Comparison of ENCODE assay signal across 20 cellular contexts in the genomic region with DNA sequence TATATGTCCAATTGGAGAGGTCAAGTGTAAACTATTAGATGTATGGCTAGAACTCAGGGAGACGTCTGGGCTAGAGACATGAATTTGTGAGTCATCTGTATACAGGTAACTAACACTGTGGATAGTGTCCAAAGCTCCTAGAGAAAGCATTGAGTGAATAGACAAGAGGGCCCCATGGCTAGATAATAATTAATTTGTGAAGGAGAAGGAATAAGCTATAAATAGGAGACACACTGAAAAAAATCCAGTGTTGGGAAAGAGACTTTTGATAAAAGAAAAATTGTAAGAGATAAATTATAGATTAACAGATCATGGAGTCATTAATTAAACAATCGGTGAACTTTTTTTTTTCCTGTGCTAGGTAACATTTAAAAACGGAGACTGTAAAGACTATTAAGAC.
DNase-seq lines count a peak whose midpoint lies in the region; ATAC-seq, FAIRE-seq and TF ChIP-seq lines count a peak whose summit lies in the region.
"Had no signal": no experiment of that assay in that cellular context is flagged by ENCODE, and none has a peak within 500 bp of the region (broad histone marks: within the 10 kb centered on the region; RNA-seq: fewer than 3 reads in every experiment).

No MANE protein-coding gene starts in this region.

- in situ Hi-C loops in Caki2 (cut with HindIII; ENCODE audit: low pct_unique_long_range_greater_than_20kb, low sequenced_read_pairs), result no loop called here

- H3K4me3 Mint-ChIP-seq in effector memory CD8-positive, alpha-beta T cell, result no peak overlapping the region
- no peak overlapping the region for H3K4me3 Mint-ChIP-seq in CD14-positive monocyte
- H3K4me3 Mint-ChIP-seq: B cell; CD4-positive, alpha-beta T cell; GM23338 had no signal

- no peaks in the 10 kb centered on the region for H3K36me3 Mint-ChIP-seq in effector memory CD8-positive, alpha-beta T cell (ENCODE audit: insufficient read depth)
- H3K36me3 Mint-ChIP-seq in CD14-positive monocyte, result no peaks in the 10 kb centered on the region

- no peak overlapping the region for H3K27ac Mint-ChIP-seq in effector memory CD8-positive, alpha-beta T cell
- no peak overlapping the region for H3K27ac Mint-ChIP-seq in CD14-positive monocyte
- H3K27ac Mint-ChIP-seq: B cell; CD4-positive, alpha-beta T cell; GM23338 had no signal

- peaks cover 8 to 22% of the 10 kb centered on the region in 2 donors for H3K9me3 Mint-ChIP-seq in effector memory CD8-positive, alpha-beta T cell
- peaks cover 7 to 15% (median 11%) of the 10 kb centered on the region in 7 donors for H3K9me3 Mint-ChIP-seq in CD14-positive monocyte

- no peaks in the 10 kb centered on the region for H3K27me3 Mint-ChIP-seq in effector memory CD8-positive, alpha-beta T cell
- H3K27me3 Mint-ChIP-seq in CD14-positive monocyte (ENCODE audit: low read depth in 3 of 3), result no peaks in the 10 kb centered on the region
- H3K27me3 Mint-ChIP-seq: B cell; CD4-positive, alpha-beta T cell had no signal

- H3K4me1 Mint-ChIP-seq in effector memory CD8-positive, alpha-beta T cell (ENCODE audit: low read depth in 2 of 2), result no peaks in the 10 kb centered on the region
- H3K4me1 Mint-ChIP-seq in CD14-positive monocyte, result no peaks in the 10 kb centered on the region
- H3K4me1 Mint-ChIP-seq: B cell, GM23338 had no signal

- H3K4me3 ChIP-seq in bronchial epithelial cell (ENCODE audit: low read depth, low read length) (no peak overlapping the region), kidney epithelial cell (ENCODE audit: low read depth, low read length) (no peak overlapping the region)
- H3K4me3 ChIP-seq: GM12878, GM23338, K562, SJCRH30 had no signal

- no peak for FAIRE-seq in bronchial epithelial cell (lab: Jason Lieb, UNC)
- FAIRE-seq: GM12878, K562 had no signal

- H3K36me3 ChIP-seq in bronchial epithelial cell (ENCODE audit: control insufficient read depth, insufficient read depth, low read length) (no peaks in the 10 kb centered on the region), kidney epithelial cell (ENCODE audit: control insufficient read depth, insufficient read depth, low read length) (no peaks in the 10 kb centered on the region)
- H3K36me3 ChIP-seq: SJCRH30 had no signal

- no peak for ATAC-seq in effector memory CD8-positive, alpha-beta T cell (replicated peaks)
- ATAC-seq: GM12878, GM23338, HCT116, K562 had no signal

- intact Hi-C loops in CD14-positive monocyte (cut with micrococcal nuclease), result no loop called here

- H3K27me3 ChIP-seq in bronchial epithelial cell (ENCODE audit: control insufficient read depth, insufficient read depth, low read length) (no peaks in the 10 kb centered on the region), kidney epithelial cell (ENCODE audit: control insufficient read depth, insufficient read depth, low read length) (no peaks in the 10 kb centered on the region)
- H3K27me3 ChIP-seq: SJCRH30 had no signal

- TF ChIP-seq CTCF in bronchial epithelial cell (IDR thresholded peaks at IDR 0.05; ENCODE audit: insufficient read depth, low read length, severe bottlenecking) (no peak), kidney epithelial cell (IDR thresholded peaks at IDR 0.05; ENCODE audit: insufficient read depth, low read length, poor library complexity, severe bottlenecking) (no peak), CD14-positive monocyte (IDR thresholded peaks at IDR 0.05) (no peak)

- DNase-seq in Caki2 (ENCODE audit: low read depth) (peak; percentile 86), bronchial epithelial cell (ENCODE audit: low read depth) (peak; percentile 32), kidney epithelial cell (ENCODE audit: low read depth) (peak; percentile 43), renal cortical epithelial cell (ENCODE audit: low read depth) (peak; percentile 95), CD14-positive monocyte (ENCODE audit: low spot score) (no peak)
- no peak for DNase-seq in effector memory CD8-positive, alpha-beta T cell
- no peak for DNase-seq in stimulated activated CD4-positive, alpha-beta T cell treated with anti-CD3 and anti-CD28 coated beads, Interleukin-4, amount 100 ng/mL, for 1 hour
- DNase-seq: CD4-positive, alpha-beta T cell; GDM1; NCI-H187 treated with DMSO at 0.1 percent for 48 hours; NCI-H2171; NCI-H446 treated with DMSO at 0.1 percent for 48 hours; NK-92 treated with Interleukin-12 subunit alpha and Interleukin-12 subunit beta, amount 100 ng/mL, for 24 hours; OCI-M1; SJCRH30 had no signal

Comparison
In these comparisons a context has a peak if more than half of its experiments do, and no peak if none do; other contexts are left out.
1. DNase-seq: peak in Caki2 (single experiment), bronchial epithelial cell (single experiment), kidney epithelial cell (single experiment) and renal cortical epithelial cell (single experiment); none in effector memory CD8-positive, alpha-beta T cell (0 of 3), stimulated activated CD4-positive, alpha-beta T cell treated with anti-CD3 and anti-CD28 coated beads, Interleukin-4, amount 100 ng/mL, for 1 hour (single experiment) and CD14-positive monocyte (single experiment).